ENCODE assay signal across 13 cellular contexts in genomic region chr4:48668254-48669017, GRCh38.
DNase-seq lines count a peak whose midpoint lies in the region; ATAC-seq and TF ChIP-seq lines count a peak whose summit lies in the region.
"Had no signal": no experiment of that assay in that cellular context is flagged by ENCODE, and none has a peak within 500 bp of the region (broad histone marks: within the 10 kb centered on the region; RNA-seq: fewer than 3 reads in every experiment).

No MANE protein-coding gene starts in this region.

- no peaks in the 10 kb centered on the region for H3K27me3 Mint-ChIP-seq in activated T-helper 17 cell treated with anti-CD3 and anti-CD28 coated beads, Interleukin-2, amount 50 U/mL, for 72 hours

- no peak overlapping the region for H3K4me3 ChIP-seq in HEK293 (ENCODE audit: low read depth, low read length)
- H3K4me3 ChIP-seq: body of pancreas, upper lobe of left lung had no signal

- no peaks in the 10 kb centered on the region for H3K36me3 ChIP-seq in HEK293 (ENCODE audit: control insufficient read depth in 2 of 2, insufficient read depth in 1 of 2, low read length in 2 of 2)
- H3K36me3 ChIP-seq: upper lobe of left lung had no signal

- H3K9me3 Mint-ChIP-seq in activated T-helper 17 cell treated with anti-CD3 and anti-CD28 coated beads, Interleukin-2, amount 50 U/mL, for 72 hours, result no peaks in the 10 kb centered on the region

- DNase-seq in DMS79 treated with DMSO at 0.1 percent for 48 hours (lab: John Stamatoyannopoulos, UW), result peak; percentile 25
- no peak for DNase-seq in left colon
- no peak for DNase-seq in NK-92 (lab: John Stamatoyannopoulos, UW; ENCODE audit: unreplicated experiment)
- DNase-seq in islet precursor cell, result no peak
- DNase-seq: body of pancreas, EL, NCI-H2227 treated with DMSO at 0.1 percent for 48 hours, upper lobe of left lung had no signal

- POLR2A ChIA-PET in HEK293 (lab: Yijun Ruan, JAX), result no interaction called here

- CTCF ChIA-PET in HEK293 (lab: Yijun Ruan, JAX), result no interaction called here

- no peaks in the 10 kb centered on the region for H3K4me1 ChIP-seq in HEK293 (ENCODE audit: control insufficient read depth, insufficient read depth, low read length)

- H3K36me3 Mint-ChIP-seq in activated T-helper 17 cell treated with anti-CD3 and anti-CD28 coated beads, Interleukin-2, amount 50 U/mL, for 72 hours (ENCODE audit: low read depth), result peaks cover 13% of the 10 kb centered on the region

- TF ChIP-seq CTCF in HEK293 (tag by site-specific recombination; IDR thresholded peaks at IDR 0.05), result no peak

- H3K4me3 Mint-ChIP-seq in activated T-helper 17 cell treated with anti-CD3 and anti-CD28 coated beads, Interleukin-2, amount 50 U/mL, for 72 hours, result no peak overlapping the region

- ATAC-seq in activated T-helper 17 cell treated with anti-CD3 and anti-CD28 coated beads, Interleukin-2, amount 50 U/mL, for 72 hours (replicated peaks), result peak; percentile 31
- ATAC-seq in left colon (peak; percentile 83), GM21737 (IDR thresholded peaks at IDR 0.05; ENCODE audit: unreplicated experiment) (no peak), HG03571 (IDR thresholded peaks at IDR 0.05; ENCODE audit: unreplicated experiment) (no peak)
- ATAC-seq: body of pancreas had no signal

- peak overlapping the region; percentile 51 for H3K27ac Mint-ChIP-seq in activated T-helper 17 cell treated with anti-CD3 and anti-CD28 coated beads, Interleukin-2, amount 50 U/mL, for 72 hours

- no peaks in the 10 kb centered on the region for H3K9me3 ChIP-seq in HEK293 (ENCODE audit: control insufficient read depth, insufficient read depth, low read depth, low read length)
- H3K9me3 ChIP-seq: body of pancreas, upper lobe of left lung had no signal

- intact Hi-C loops in left colon (cut with DNase I, micrococcal nuclease), result no loop called here

- peaks cover 23% of the 10 kb centered on the region for H3K4me1 Mint-ChIP-seq in activated T-helper 17 cell treated with anti-CD3 and anti-CD28 coated beads, Interleukin-2, amount 50 U/mL, for 72 hours

- H3K27ac ChIP-seq in HEK293 (ENCODE audit: extremely low read depth, low read depth, low read length), result no peak overlapping the region
- H3K27ac ChIP-seq: body of pancreas, VCaP had no signal

TF ChIP-seq in HEK293, 187 proteins besides CTCF, POLR2A, EP300 and RAD21:
- TF ChIP-seq, protein P1, sequence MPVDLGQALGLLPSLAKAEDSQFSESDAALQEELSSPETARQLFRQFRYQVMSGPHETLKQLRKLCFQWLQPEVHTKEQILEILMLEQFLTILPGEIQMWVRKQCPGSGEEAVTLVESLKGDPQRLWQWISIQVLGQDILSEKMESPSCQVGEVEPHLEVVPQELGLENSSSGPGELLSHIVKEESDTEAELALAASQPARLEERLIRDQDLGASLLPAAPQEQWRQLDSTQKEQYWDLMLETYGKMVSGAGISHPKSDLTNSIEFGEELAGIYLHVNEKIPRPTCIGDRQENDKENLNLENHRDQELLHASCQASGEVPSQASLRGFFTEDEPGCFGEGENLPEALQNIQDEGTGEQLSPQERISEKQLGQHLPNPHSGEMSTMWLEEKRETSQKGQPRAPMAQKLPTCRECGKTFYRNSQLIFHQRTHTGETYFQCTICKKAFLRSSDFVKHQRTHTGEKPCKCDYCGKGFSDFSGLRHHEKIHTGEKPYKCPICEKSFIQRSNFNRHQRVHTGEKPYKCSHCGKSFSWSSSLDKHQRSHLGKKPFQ (tag by site-specific recombination; IDR thresholded peaks at IDR 0.05), result no peak
- TF ChIP-seq MYNN (tag by site-specific recombination; IDR thresholded peaks at IDR 0.05; ENCODE audit: borderline replicate concordance), result 0 out of 2 replicates have a peak, but pooled peaks have one; percentile 31
TF ChIP-seq in HEK293: peak in this region for 1.

Comparison
In these comparisons a context has a peak if more than half of its experiments do, and no peak if none do; other contexts are left out.
1. ATAC-seq: peak in activated T-helper 17 cell treated with anti-CD3 and anti-CD28 coated beads, Interleukin-2, amount 50 U/mL, for 72 hours (single experiment) and left colon (single experiment); none in GM21737 (single experiment) and HG03571 (single experiment).